In genomic region chr22:49647346-49648026, GRCh38 we compare ENCODE assay signal across 17 cellular contexts.
"Had no signal": no experiment of that assay in that cellular context is flagged by ENCODE, and none has a peak within 500 bp of the region (broad histone marks: within the 10 kb centered on the region; RNA-seq: fewer than 3 reads in every experiment).

No MANE protein-coding gene starts in this region.

- H3K27me3 Mint-ChIP-seq: activated CD8-positive, alpha-beta T cell treated with anti-CD3 and anti-CD28 coated beads for 36 hours; activated naive CD8-positive, alpha-beta T cell treated with anti-CD3 and anti-CD28 coated beads, Interleukin-2, amount 10 ng/mL, durations not matched to agents 7 days and 5 days had no signal

- H2AFZ ChIP-seq: parathyroid adenoma had no signal

- H3K9me3 ChIP-seq: esophagus muscularis mucosa, lower lobe of right lung, thoracic aorta had no signal

- H3K4me3 Mint-ChIP-seq: activated CD8-positive, alpha-beta T cell treated with anti-CD3 and anti-CD28 coated beads for 36 hours; activated naive CD8-positive, alpha-beta T cell treated with anti-CD3 and anti-CD28 coated beads, Interleukin-2, amount 10 ng/mL, durations not matched to agents 7 days and 5 days; activated T-cell treated with anti-CD3 and anti-CD28 coated beads, Interleukin-2, amount 50 U/mL, for 72 hours had no signal

- H3K9me3 Mint-ChIP-seq: activated CD8-positive, alpha-beta T cell treated with anti-CD3 and anti-CD28 coated beads for 36 hours; activated naive CD8-positive, alpha-beta T cell treated with anti-CD3 and anti-CD28 coated beads, Interleukin-2, amount 10 ng/mL, durations not matched to agents 7 days and 5 days had no signal

- H3K27ac Mint-ChIP-seq: activated CD8-positive, alpha-beta T cell treated with anti-CD3 and anti-CD28 coated beads for 36 hours; activated naive CD8-positive, alpha-beta T cell treated with anti-CD3 and anti-CD28 coated beads, Interleukin-2, amount 10 ng/mL, durations not matched to agents 7 days and 5 days; activated T-cell treated with anti-CD3 and anti-CD28 coated beads, Interleukin-2, amount 50 U/mL, for 72 hours had no signal

- DNase-seq: activated CD4-positive, alpha-beta T cell treated with anti-CD3 and anti-CD28 coated beads for 4 hours; activated CD8-positive, alpha-beta memory T cell treated with anti-CD3 and anti-CD28 coated beads, Interleukin-2, amount 50 U/mL, for 4 hours; activated CD8-positive, alpha-beta T cell treated with anti-CD3 and anti-CD28 coated beads for 36 hours; activated naive CD8-positive, alpha-beta T cell treated with anti-CD3 and anti-CD28 coated beads, Interleukin-2, amount 10 ng/mL, durations not matched to agents 7 days and 5 days; activated T-cell treated with anti-CD3 and anti-CD28 coated beads, Interleukin-2, amount 50 U/mL, for 72 hours; anterior cingulate cortex; cerebellar nuclear complex; dorsolateral prefrontal cortex; hypothalamus; kidney glomerular epithelial cell; lower lobe of right lung; midbrain; stimulated activated CD4-positive, alpha-beta T cell treated with anti-CD3 and anti-CD28 coated beads, Interleukin-4, amount 100 ng/mL, for 4 hours; stomach had no signal

- H3K4me1 ChIP-seq: parathyroid adenoma, stomach had no signal

- H3K4me3 ChIP-seq: dorsolateral prefrontal cortex, esophagus muscularis mucosa, lower lobe of right lung, stomach, thoracic aorta had no signal

- ATAC-seq: activated CD8-positive, alpha-beta T cell treated with anti-CD3 and anti-CD28 coated beads for 36 hours; activated T-cell treated with anti-CD3 and anti-CD28 coated beads, Interleukin-2, amount 50 U/mL, for 72 hours; lower lobe of right lung had no signal

- H3K79me2 ChIP-seq: parathyroid adenoma had no signal

- H3K36me3 ChIP-seq: stomach, thoracic aorta had no signal

- H3K27ac ChIP-seq: dorsolateral prefrontal cortex, esophagus muscularis mucosa, lower lobe of right lung, parathyroid adenoma, stomach, thoracic aorta had no signal
